ENCODE assay signal across 1 cellular context in the genomic region with DNA sequence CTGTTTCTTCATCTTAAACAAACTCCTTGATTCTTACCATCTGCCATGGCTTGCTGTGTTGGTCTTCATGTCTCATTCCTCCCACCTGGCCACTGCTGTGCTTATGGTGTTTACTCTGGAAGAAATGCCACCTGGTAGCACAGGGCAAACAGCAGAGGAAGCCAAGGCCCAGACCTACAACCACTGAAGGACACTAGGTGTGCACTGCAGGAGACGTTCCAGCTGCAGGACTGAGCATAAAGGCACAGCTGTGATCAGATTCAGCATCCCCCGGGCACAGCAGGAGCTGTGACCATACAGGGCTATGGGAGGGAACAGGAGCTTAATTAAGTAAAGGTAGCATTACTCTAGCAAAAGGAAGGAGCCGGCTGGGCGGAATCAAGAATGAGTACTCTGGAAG.
TF ChIP-seq lines count a peak whose summit lies in the region.

No MANE protein-coding gene starts in this region.

TF ChIP-seq in GM23338, 12 proteins besides CTCF, POLR2A, EP300 and RAD21:
- TF ChIP-seq, protein P1, sequence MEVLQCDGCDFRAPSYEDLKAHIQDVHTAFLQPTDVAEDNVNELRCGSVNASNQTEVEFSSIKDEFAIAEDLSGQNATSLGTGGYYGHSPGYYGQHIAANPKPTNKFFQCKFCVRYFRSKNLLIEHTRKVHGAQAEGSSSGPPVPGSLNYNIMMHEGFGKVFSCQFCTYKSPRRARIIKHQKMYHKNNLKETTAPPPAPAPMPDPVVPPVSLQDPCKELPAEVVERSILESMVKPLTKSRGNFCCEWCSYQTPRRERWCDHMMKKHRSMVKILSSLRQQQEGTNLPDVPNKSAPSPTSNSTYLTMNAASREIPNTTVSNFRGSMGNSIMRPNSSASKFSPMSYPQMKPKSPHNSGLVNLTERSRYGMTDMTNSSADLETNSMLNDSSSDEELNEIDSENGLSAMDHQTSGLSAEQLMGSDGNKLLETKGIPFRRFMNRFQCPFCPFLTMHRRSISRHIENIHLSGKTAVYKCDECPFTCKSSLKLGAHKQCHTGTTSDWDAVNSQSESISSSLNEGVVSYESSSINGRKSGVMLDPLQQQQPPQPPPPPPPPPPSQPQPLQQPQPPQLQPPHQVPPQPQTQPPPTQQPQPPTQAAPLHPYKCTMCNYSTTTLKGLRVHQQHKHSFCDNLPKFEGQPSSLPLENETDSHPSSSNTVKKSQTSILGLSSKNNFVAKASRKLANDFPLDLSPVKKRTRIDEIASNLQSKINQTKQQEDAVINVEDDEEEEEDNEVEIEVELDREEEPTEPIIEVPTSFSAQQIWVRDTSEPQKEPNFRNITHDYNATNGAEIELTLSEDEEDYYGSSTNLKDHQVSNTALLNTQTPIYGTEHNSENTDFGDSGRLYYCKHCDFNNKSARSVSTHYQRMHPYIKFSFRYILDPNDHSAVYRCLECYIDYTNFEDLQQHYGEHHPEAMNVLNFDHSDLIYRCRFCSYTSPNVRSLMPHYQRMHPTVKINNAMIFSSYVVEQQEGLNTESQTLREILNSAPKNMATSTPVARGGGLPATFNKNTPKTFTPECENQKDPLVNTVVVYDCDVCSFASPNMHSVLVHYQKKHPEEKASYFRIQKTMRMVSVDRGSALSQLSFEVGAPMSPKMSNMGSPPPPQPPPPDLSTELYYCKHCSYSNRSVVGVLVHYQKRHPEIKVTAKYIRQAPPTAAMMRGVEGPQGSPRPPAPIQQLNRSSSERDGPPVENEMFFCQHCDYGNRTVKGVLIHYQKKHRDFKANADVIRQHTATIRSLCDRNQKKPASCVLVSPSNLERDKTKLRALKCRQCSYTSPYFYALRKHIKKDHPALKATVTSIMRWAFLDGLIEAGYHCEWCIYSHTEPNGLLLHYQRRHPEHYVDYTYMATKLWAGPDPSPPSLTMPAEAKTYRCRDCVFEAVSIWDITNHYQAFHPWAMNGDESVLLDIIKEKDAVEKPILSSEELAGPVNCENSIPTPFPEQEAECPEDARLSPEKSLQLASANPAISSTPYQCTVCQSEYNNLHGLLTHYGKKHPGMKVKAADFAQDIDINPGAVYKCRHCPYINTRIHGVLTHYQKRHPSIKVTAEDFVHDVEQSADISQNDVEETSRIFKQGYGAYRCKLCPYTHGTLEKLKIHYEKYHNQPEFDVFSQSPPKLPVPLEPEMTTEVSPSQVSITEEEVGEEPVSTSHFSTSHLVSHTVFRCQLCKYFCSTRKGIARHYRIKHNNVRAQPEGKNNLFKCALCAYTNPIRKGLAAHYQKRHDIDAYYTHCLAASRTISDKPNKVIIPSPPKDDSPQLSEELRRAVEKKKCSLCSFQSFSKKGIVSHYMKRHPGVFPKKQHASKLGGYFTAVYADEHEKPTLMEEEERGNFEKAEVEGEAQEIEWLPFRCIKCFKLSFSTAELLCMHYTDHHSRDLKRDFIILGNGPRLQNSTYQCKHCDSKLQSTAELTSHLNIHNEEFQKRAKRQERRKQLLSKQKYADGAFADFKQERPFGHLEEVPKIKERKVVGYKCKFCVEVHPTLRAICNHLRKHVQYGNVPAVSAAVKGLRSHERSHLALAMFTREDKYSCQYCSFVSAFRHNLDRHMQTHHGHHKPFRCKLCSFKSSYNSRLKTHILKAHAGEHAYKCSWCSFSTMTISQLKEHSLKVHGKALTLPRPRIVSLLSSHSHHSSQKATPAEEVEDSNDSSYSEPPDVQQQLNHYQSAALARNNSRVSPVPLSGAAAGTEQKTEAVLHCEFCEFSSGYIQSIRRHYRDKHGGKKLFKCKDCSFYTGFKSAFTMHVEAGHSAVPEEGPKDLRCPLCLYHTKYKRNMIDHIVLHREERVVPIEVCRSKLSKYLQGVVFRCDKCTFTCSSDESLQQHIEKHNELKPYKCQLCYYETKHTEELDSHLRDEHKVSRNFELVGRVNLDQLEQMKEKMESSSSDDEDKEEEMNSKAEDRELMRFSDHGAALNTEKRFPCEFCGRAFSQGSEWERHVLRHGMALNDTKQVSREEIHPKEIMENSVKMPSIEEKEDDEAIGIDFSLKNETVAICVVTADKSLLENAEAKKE (CRISPR knock-in tag; IDR thresholded peaks at IDR 0.05) = no peak
- no peak for TF ChIP-seq ETS1 (IDR thresholded peaks at IDR 0.05)
- TF ChIP-seq CREB1 (CRISPR knock-in tag; IDR thresholded peaks at IDR 0.05; ENCODE audit: low read depth) = no peak
